In genomic region chr1:202017385-202018225, GRCh38 we compare ENCODE assay signal across 1 cellular context.
TF ChIP-seq lines count a peak whose summit lies in the region.

No MANE protein-coding gene starts in this region.

TF ChIP-seq in H1, 55 proteins besides CTCF, POLR2A, EP300 and RAD21 (continued from another document):
- TF ChIP-seq NANOG (IDR thresholded peaks at IDR 0.05; ENCODE audit: insufficient read depth, low read depth, low read length, poor library complexity, severe bottlenecking) (no peak), SUZ12 (IDR thresholded peaks at IDR 0.05; ENCODE audit: low read length) (no peak), RXRA (IDR thresholded peaks at IDR 0.05; ENCODE audit: insufficient read depth, low read depth, low read length) (no peak), ASH2L (IDR thresholded peaks at IDR 0.05; ENCODE audit: low read length) (no peak), ZNF274 (IDR thresholded peaks at IDR 0.05; ENCODE audit: borderline replicate concordance, extremely low read depth, low read length) (no peak), CTBP2 (IDR thresholded peaks at IDR 0.05; ENCODE audit: borderline replicate concordance, insufficient read depth, insufficient read length, low read length) (no peak), NRF1 (IDR thresholded peaks at IDR 0.05; ENCODE audit: low read depth, low read length) (no peak), CHD2 (IDR thresholded peaks at IDR 0.05; ENCODE audit: low read length) (no peak), HDAC6 (IDR thresholded peaks at IDR 0.05; ENCODE audit: low read depth, low read length) (no peak), SIRT6 (IDR thresholded peaks at IDR 0.05; ENCODE audit: low read length) (no peak), ATF3 (IDR thresholded peaks at IDR 0.05; ENCODE audit: insufficient read depth, low read depth, low read length) (no peak), CBX8 (IDR thresholded peaks at IDR 0.05; ENCODE audit: borderline replicate concordance, low read depth, low read length) (no peak), KDM4A (IDR thresholded peaks at IDR 0.05; ENCODE audit: low read depth, low read length, severe bottlenecking) (no peak), TAF7 (optimal IDR thresholded peaks at IDR 0.05; ENCODE audit: borderline replicate concordance, low read depth, low read length) (no peak)
